In genomic region chr7:78760620-78761355, GRCh38 we compare ENCODE assay signal across 18 cellular contexts.
DNase-seq lines count a peak whose midpoint lies in the region; TF ChIP-seq lines count a peak whose summit lies in the region.
"Had no signal": no experiment of that assay in that cellular context is flagged by ENCODE, and none has a peak within 500 bp of the region (broad histone marks: within the 10 kb centered on the region; RNA-seq: fewer than 3 reads in every experiment).

No MANE protein-coding gene starts in this region.

- H3K27me3 ChIP-seq in MM.1S (replicated peaks; ENCODE audit: insufficient read depth, low read length) (no peaks in the 10 kb centered on the region), WERI-Rb-1 (ENCODE audit: insufficient read depth, low read depth, severe bottlenecking) (no peaks in the 10 kb centered on the region)
- H3K27me3 ChIP-seq: BLaER1 treated with 17β-estradiol and CSF1 and Interleukin-3, amounts not matched to agents 10 nM and 100 nM had no signal

- H4K20me1 ChIP-seq in MM.1S (ENCODE audit: insufficient read depth, low read length): no peaks in the 10 kb centered on the region
- H4K20me1 ChIP-seq: BLaER1 treated with 17β-estradiol and CSF1 and Interleukin-3, amounts not matched to agents 10 nM and 100 nM had no signal

- no peaks in the 10 kb centered on the region for H3K9me2 ChIP-seq in MM.1S (replicated peaks; ENCODE audit: insufficient read depth, low read length)

- H3K9me3 ChIP-seq in MM.1S (replicated peaks; ENCODE audit: insufficient read depth, low read length): no peaks in the 10 kb centered on the region
- no peaks in the 10 kb centered on the region for H3K9me3 ChIP-seq in WERI-Rb-1 (ENCODE audit: severe bottlenecking)
- H3K9me3 ChIP-seq: BLaER1 treated with 17β-estradiol and CSF1 and Interleukin-3, amounts not matched to agents 10 nM and 100 nM had no signal

- DNase-seq in DMS53 (lab: John Stamatoyannopoulos, UW) (peak; percentile 23), NCI-H69 (lab: John Stamatoyannopoulos, UW) (peak; percentile 42), epithelial cell of proximal tubule (ENCODE audit: low read depth) (peak; percentile 41), mesothelial cell of epicardium (ENCODE audit: low spot score in 2 of 2, unreplicated experiment in 2 of 2) (no peak), MM.1S (no peak), dedifferentiated amniotic fluid mesenchymal stem cell (ENCODE audit: extremely low spot score) (no peak), NCI-H1694 (lab: John Stamatoyannopoulos, UW) (no peak), WERI-Rb-1 (no peak)
- DNase-seq: CD8-positive, alpha-beta T cell; DMS79 treated with DMSO at 0.1 percent for 48 hours; NCI-H1436 treated with DMSO at 0.1 percent for 48 hours; NCI-H2029 treated with DMSO at 0.1 percent for 48 hours; NCI-H510A; NCI-H82; SIG-M5 had no signal

- H3K4me1 Mint-ChIP-seq in mesothelial cell of epicardium: peaks cover 6% of the 10 kb centered on the region

- H3K79me2 ChIP-seq in MM.1S (ENCODE audit: low read length): no peaks in the 10 kb centered on the region

- H3K27ac ChIP-seq in MM.1S (ENCODE audit: low read length): no peak overlapping the region
- H3K27ac ChIP-seq in WERI-Rb-1: no peak overlapping the region
- H3K27ac ChIP-seq: BLaER1 treated with 17β-estradiol and CSF1 and Interleukin-3, amounts not matched to agents 10 nM and 100 nM; KMS-11; RWPE1 had no signal

- no peak overlapping the region for H2AFZ ChIP-seq in MM.1S (ENCODE audit: low read length)

- H3K36me3 ChIP-seq in MM.1S (replicated peaks; ENCODE audit: insufficient read depth, low read length) (no peaks in the 10 kb centered on the region), WERI-Rb-1 (no peaks in the 10 kb centered on the region)
- H3K36me3 ChIP-seq: BLaER1 treated with 17β-estradiol and CSF1 and Interleukin-3, amounts not matched to agents 10 nM and 100 nM had no signal

- no peak overlapping the region for H3K4me3 Mint-ChIP-seq in mesothelial cell of epicardium
- H3K4me3 Mint-ChIP-seq: CD8-positive, alpha-beta T cell had no signal

- no peaks in the 10 kb centered on the region for H3K36me3 Mint-ChIP-seq in mesothelial cell of epicardium
- H3K36me3 Mint-ChIP-seq: CD8-positive, alpha-beta T cell had no signal

- peaks cover 2% of the 10 kb centered on the region for H3K27me3 Mint-ChIP-seq in mesothelial cell of epicardium (ENCODE audit: low read depth)

- no peak overlapping the region for H3K9ac ChIP-seq in MM.1S (ENCODE audit: low read length)
- H3K9ac ChIP-seq: BLaER1 treated with 17β-estradiol and CSF1 and Interleukin-3, amounts not matched to agents 10 nM and 100 nM; KMS-11 had no signal

- H3K4me1 ChIP-seq in MM.1S (ENCODE audit: low read length): no peaks in the 10 kb centered on the region
- H3K4me1 ChIP-seq: BLaER1 treated with 17β-estradiol and CSF1 and Interleukin-3, amounts not matched to agents 10 nM and 100 nM had no signal

- H3K27ac Mint-ChIP-seq in mesothelial cell of epicardium: peak overlapping the region; percentile 5
- H3K27ac Mint-ChIP-seq: CD8-positive, alpha-beta T cell had no signal

- H3K4me3 ChIP-seq in epithelial cell of proximal tubule (ENCODE audit: low read depth, low read length): no peak overlapping the region
- H3K4me3 ChIP-seq in MM.1S (ENCODE audit: low read length): no peak overlapping the region
- H3K4me3 ChIP-seq in WERI-Rb-1 (ENCODE audit: low read depth, low read length): no peak overlapping the region
- H3K4me3 ChIP-seq: BLaER1 treated with 17β-estradiol and CSF1 and Interleukin-3, amounts not matched to agents 10 nM and 100 nM had no signal

- H3K4me2 ChIP-seq in MM.1S (ENCODE audit: low read depth, low read length): no peak overlapping the region
- H3K4me2 ChIP-seq: BLaER1 treated with 17β-estradiol and CSF1 and Interleukin-3, amounts not matched to agents 10 nM and 100 nM; KMS-11 had no signal

- TF ChIP-seq CTCF in epithelial cell of proximal tubule (conservative IDR thresholded peaks at IDR 0.05; ENCODE audit: low read depth, low read length) (no peak), mesothelial cell of epicardium (IDR thresholded peaks at IDR 0.05; ENCODE audit: unreplicated experiment) (no peak), MM.1S (IDR thresholded peaks at IDR 0.05; ENCODE audit: low read length) (no peak), WERI-Rb-1 (IDR thresholded peaks at IDR 0.05; ENCODE audit: low read depth, low read length) (no peak)

- H3K9me3 Mint-ChIP-seq in mesothelial cell of epicardium: no peaks in the 10 kb centered on the region
- H3K9me3 Mint-ChIP-seq: CD8-positive, alpha-beta T cell had no signal

- no peaks in the 10 kb centered on the region for H3F3A ChIP-seq in MM.1S (ENCODE audit: insufficient read depth, low read length)

Comparison
In these comparisons a context has a peak if more than half of its experiments do, and no peak if none do; other contexts are left out.
1. DNase-seq: peak in DMS53 (single experiment), NCI-H69 (single experiment) and epithelial cell of proximal tubule (single experiment); none in mesothelial cell of epicardium (0 of 2), MM.1S (single experiment), dedifferentiated amniotic fluid mesenchymal stem cell (single experiment), NCI-H1694 (single experiment) and WERI-Rb-1 (single experiment).